11 cellular contexts compared by ENCODE assay signal in the genomic region with DNA sequence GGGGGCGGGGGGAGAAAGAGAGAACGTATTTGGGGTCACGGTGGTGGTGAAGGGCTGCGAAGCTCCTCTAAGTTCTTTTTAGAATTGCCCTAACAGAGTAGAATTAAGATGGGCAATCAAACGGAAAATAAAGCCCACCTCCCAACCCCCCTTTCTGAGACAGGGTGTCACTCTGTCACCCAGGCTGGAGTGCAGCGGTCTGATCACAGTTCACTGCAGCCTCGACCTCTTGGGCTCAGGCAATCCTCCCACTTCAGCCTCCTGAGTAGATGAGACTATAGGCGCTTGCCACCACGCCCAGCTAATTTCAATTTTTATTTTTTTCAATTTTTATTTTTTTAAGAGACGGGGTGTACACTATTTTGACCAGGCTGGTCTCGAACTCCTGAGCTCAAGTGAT. TPM values are rescaled to one million over a fixed set of nuclear protein-coding genes. Genes with fewer than 3 reads are reported as not detected.
DNase-seq lines count a peak whose midpoint lies in the region; ATAC-seq, FAIRE-seq and TF ChIP-seq lines count a peak whose summit lies in the region.
"Had no signal": no experiment of that assay in that cellular context is flagged by ENCODE, and none has a peak within 500 bp of the region (broad histone marks: within the 10 kb centered on the region; RNA-seq: fewer than 3 reads in every experiment).

No MANE protein-coding gene starts in this region.

- H3K4me3 ChIP-seq in SK-N-SH (ENCODE audit: low read depth in 2 of 2, low read length in 1 of 2) (peak overlapping the region; percentile 53 to 66; a peak in 2 of 4 replicates), dorsolateral prefrontal cortex (peak overlapping the region in 25 of 59 donors; percentile 56 to 90 (median 79)), mucosa of rectum (ENCODE audit: low read length in 2 of 2) (peak overlapping the region; percentile 72 to 80), tibial artery (peak overlapping the region; percentile 86 to 99), pancreas (no peak overlapping the region)

- H3K27ac ChIP-seq in SK-N-SH (ENCODE audit: low read depth in 2 of 2, low read length in 1 of 2): peak overlapping the region; percentile 70 to 94; a peak in 3 of 4 replicates
- H3K27ac ChIP-seq in dorsolateral prefrontal cortex: peak overlapping the region in 38 of 59 donors; percentile 8 to 93 (median 80)
- H3K27ac ChIP-seq in mucosa of rectum (ENCODE audit: low read depth in 2 of 2, low read length in 2 of 2): peak overlapping the region; percentile 58 to 89
- H3K27ac ChIP-seq in tibial artery: peak overlapping the region; percentile 98 to 100
- H3K27ac ChIP-seq in pancreas: no peak overlapping the region
- H3K27ac ChIP-seq: 22Rv1 had no signal

- ATAC-seq in SK-N-SH treated with all-trans-retinoic acid at 6 μM for 48 hours: no peak
- ATAC-seq in pancreas: no peak
- no peak for ATAC-seq in GM19467 (IDR thresholded peaks at IDR 0.05; ENCODE audit: unreplicated experiment)

- H3K9me3 ChIP-seq in SK-N-SH (no peaks in the 10 kb centered on the region), mucosa of rectum (ENCODE audit: control insufficient read depth in 2 of 2, low read length in 2 of 2) (no peaks in the 10 kb centered on the region), tibial artery (no peaks in the 10 kb centered on the region), pancreas (no peaks in the 10 kb centered on the region)
- H3K9me3 ChIP-seq: right lobe of liver had no signal

- H3K27me3 ChIP-seq in SK-N-SH (ENCODE audit: insufficient read depth) (no peaks in the 10 kb centered on the region), dorsolateral prefrontal cortex (peaks cover 0 to 26% (median 5%) of the 10 kb centered on the region in 45 donors), mucosa of rectum (ENCODE audit: control insufficient read depth in 2 of 2, insufficient read depth in 2 of 2, low read length in 2 of 2) (peaks cover 3 to 9% of the 10 kb centered on the region in 2 donors), tibial artery (no peaks in the 10 kb centered on the region), pancreas (no peaks in the 10 kb centered on the region)
- H3K27me3 ChIP-seq: right lobe of liver had no signal

- intact Hi-C loops in dorsolateral prefrontal cortex (cut with DNase I) (loop anchor here (5.0 kb wide), 2 partner anchors 34 to 99 kb away; partner anchors contain the start of gene ATP6V0A1 (in 1 of the 2)), tibial artery (cut with DNase I; ENCODE audit: low total_unique reads) (loop anchor here (5.0 kb wide), 1 partner anchor 99 kb away; no protein-coding TSS in a partner anchor), pancreas (cut with DNase I) (loop anchor here in 1 of 3 donors (5.0 kb wide), 1 partner anchor 94 kb away; no protein-coding TSS in a partner anchor)
- intact Hi-C loops in activated T-helper 1 cell treated with anti-CD3 and anti-CD28 coated beads, Interleukin-12 subunit alpha, Interleukin-12 subunit beta, Interleukin-2, Interleukin-4 antibody, amounts not matched to agents 30 ng/mL and 10 ng/mL and 1 ng/mL, durations not matched to agents 14 hours and 24 hours and 36 hours (cut with micrococcal nuclease): no loop called here

- no peak overlapping the region for H3K4me3 Mint-ChIP-seq in activated T-helper 1 cell treated with anti-CD3 and anti-CD28 coated beads, Interleukin-12 subunit alpha, Interleukin-12 subunit beta, Interleukin-2, Interleukin-4 antibody, amounts not matched to agents 30 ng/mL and 10 ng/mL and 1 ng/mL, durations not matched to agents 14 hours and 24 hours and 36 hours

- TF ChIP-seq CTCF in SK-N-SH (IDR thresholded peaks at IDR 0.05) (no peak), dorsolateral prefrontal cortex (IDR thresholded peaks at IDR 0.05 in 54 of 56, conservative IDR thresholded peaks at IDR 0.05 in 2 of 56; ENCODE audit: low read depth in 1 of 56, partially characterized antibody in 56 of 56) (no peak), tibial artery (IDR thresholded peaks at IDR 0.05) (no peak), pancreas (IDR thresholded peaks at IDR 0.05) (no peak)

- CTCF ChIA-PET in SK-N-SH (lab: Yijun Ruan, JAX): interaction anchor here (0.7 to 3.1 kb wide), 14 partner anchors 12 to 1520 kb away, joined by 3 to 15 read pairs (median 4); no protein-coding TSS in a partner anchor

- peak overlapping the region; percentile 83; the same call in 1 of the 2 replicates for H2AFZ ChIP-seq in SK-N-SH (ENCODE audit: low read depth)

- DNase-seq in SK-N-SH (no peak), dorsolateral prefrontal cortex (no peak), tibial artery (no peak), pancreas (no peak)
- no peak for DNase-seq in activated T-helper 1 cell treated with anti-CD3 and anti-CD28 coated beads, Interleukin-12 subunit alpha, Interleukin-12 subunit beta, Interleukin-2, Interleukin-4 antibody, amounts not matched to agents 30 ng/mL and 10 ng/mL and 1 ng/mL, durations not matched to agents 14 hours and 24 hours and 36 hours (ENCODE audit: low spot score)
- DNase-seq: stimulated activated naive CD8-positive, alpha-beta T cell treated with anti-CD3 and anti-CD28 coated beads, Interleukin-15, amount 100 ng/mL, for 72 hours had no signal

- H3K9ac ChIP-seq in SK-N-SH (peak overlapping the region; percentile 100), mucosa of rectum (ENCODE audit: low read depth in 1 of 2, low read length in 2 of 2) (no peak overlapping the region)

- H3K9me2 ChIP-seq in SK-N-SH: no peaks in the 10 kb centered on the region

- H3K79me2 ChIP-seq in SK-N-SH (ENCODE audit: insufficient read depth): peaks cover 53% of the 10 kb centered on the region

- H3K4me1 ChIP-seq in SK-N-SH (ENCODE audit: control insufficient read depth in 1 of 2, insufficient read depth in 2 of 2, low read depth in 1 of 2, low read length in 1 of 2) (peaks cover 4 to 10% of the 10 kb centered on the region in 2 experiments; a peak in 2 of 4 replicates), mucosa of rectum (ENCODE audit: control insufficient read depth in 2 of 2, insufficient read depth in 2 of 2, low read length in 2 of 2) (peaks cover 11% of the 10 kb centered on the region in 2 donors), tibial artery (peaks cover 0 to 55% (median 35%) of the 10 kb centered on the region in 4 donors), pancreas (no peaks in the 10 kb centered on the region)

- H3K4me1 Mint-ChIP-seq in activated T-helper 1 cell treated with anti-CD3 and anti-CD28 coated beads, Interleukin-12 subunit alpha, Interleukin-12 subunit beta, Interleukin-2, Interleukin-4 antibody, amounts not matched to agents 30 ng/mL and 10 ng/mL and 1 ng/mL, durations not matched to agents 14 hours and 24 hours and 36 hours (ENCODE audit: low read depth): peaks cover 18% of the 10 kb centered on the region

- peak overlapping the region; percentile 78 for H3K4me2 ChIP-seq in SK-N-SH

- H4K20me1 ChIP-seq in SK-N-SH (ENCODE audit: insufficient read depth): peaks cover 34% of the 10 kb centered on the region

- peaks cover 3% of the 10 kb centered on the region for H3K36me3 Mint-ChIP-seq in activated T-helper 1 cell treated with anti-CD3 and anti-CD28 coated beads, Interleukin-12 subunit alpha, Interleukin-12 subunit beta, Interleukin-2, Interleukin-4 antibody, amounts not matched to agents 30 ng/mL and 10 ng/mL and 1 ng/mL, durations not matched to agents 14 hours and 24 hours and 36 hours (ENCODE audit: low read depth)

- peaks cover 0 to 16% of the 10 kb centered on the region in 2 experiments for H3K36me3 ChIP-seq in SK-N-SH (replicated peaks in 1 of 2; ENCODE audit: control insufficient read depth in 1 of 2, insufficient read depth in 2 of 2, low read length in 1 of 2)
- no peaks in the 10 kb centered on the region for H3K36me3 ChIP-seq in mucosa of rectum (ENCODE audit: control insufficient read depth in 2 of 2, insufficient read depth in 2 of 2, low read length in 2 of 2)
- no peaks in the 10 kb centered on the region for H3K36me3 ChIP-seq in tibial artery
- H3K36me3 ChIP-seq in pancreas: no peaks in the 10 kb centered on the region
- H3K36me3 ChIP-seq: right lobe of liver had no signal

- H3K27ac Mint-ChIP-seq in activated T-helper 1 cell treated with anti-CD3 and anti-CD28 coated beads, Interleukin-12 subunit alpha, Interleukin-12 subunit beta, Interleukin-2, Interleukin-4 antibody, amounts not matched to agents 30 ng/mL and 10 ng/mL and 1 ng/mL, durations not matched to agents 14 hours and 24 hours and 36 hours: no peak overlapping the region
- H3K27ac Mint-ChIP-seq: stimulated activated naive CD8-positive, alpha-beta T cell treated with anti-CD3 and anti-CD28 coated beads, Interleukin-15, amount 100 ng/mL, for 72 hours had no signal

- no peak for FAIRE-seq in pancreas (lab: Jason Lieb, UNC)

- TF ChIP-seq RAD21 in SK-N-SH (IDR thresholded peaks at IDR 0.05; ENCODE audit: low read length): no peak

- WGBS in SK-N-SH (ENCODE audit: low lambda C conversion rate): 78% methylated on average over 11 of the region's 11 CpGs
- WGBS in pancreas, 2 donors: 80 to 81% methylated on average over 11 of the region's 11 CpGs

- H3F3A ChIP-seq in SK-N-SH (replicated peaks; ENCODE audit: insufficient read depth): peaks cover 47% of the 10 kb centered on the region

- H3K27me3 Mint-ChIP-seq in activated T-helper 1 cell treated with anti-CD3 and anti-CD28 coated beads, Interleukin-12 subunit alpha, Interleukin-12 subunit beta, Interleukin-2, Interleukin-4 antibody, amounts not matched to agents 30 ng/mL and 10 ng/mL and 1 ng/mL, durations not matched to agents 14 hours and 24 hours and 36 hours (ENCODE audit: insufficient read depth): peaks cover 63% of the 10 kb centered on the region

- no peak for TF ChIP-seq EP300 in SK-N-SH (IDR thresholded peaks at IDR 0.05; ENCODE audit: borderline replicate concordance in 1 of 2, low read depth in 1 of 2, low read length in 1 of 2)

- H3K9me3 Mint-ChIP-seq in activated T-helper 1 cell treated with anti-CD3 and anti-CD28 coated beads, Interleukin-12 subunit alpha, Interleukin-12 subunit beta, Interleukin-2, Interleukin-4 antibody, amounts not matched to agents 30 ng/mL and 10 ng/mL and 1 ng/mL, durations not matched to agents 14 hours and 24 hours and 36 hours: no peaks in the 10 kb centered on the region
- H3K9me3 Mint-ChIP-seq: stimulated activated naive CD8-positive, alpha-beta T cell treated with anti-CD3 and anti-CD28 coated beads, Interleukin-15, amount 100 ng/mL, for 72 hours had no signal

- POLR2A ChIA-PET in SK-N-SH (lab: Yijun Ruan, JAX): no interaction called here

RNA-seq across cellular contexts. Expression of gene CAVIN1, which starts 0.7 kb away (rescaled TPM):
- polyA plus RNA-seq in SK-N-SH (2012; rRNA removed) (264 and 290 TPM in 2 replicates), pancreas (10 to 100 TPM; 25.2 to 32.9 TPM)
- polyA plus RNA-seq in SK-N-SH (2012; cell fraction: cytosol; rRNA removed): 172 and 212 TPM in 2 replicates
- 169 and 174 TPM in 2 replicates for polyA plus RNA-seq in SK-N-SH (2012; cell fraction: nucleus; rRNA removed)
- total RNA-seq in dorsolateral prefrontal cortex (10 to 100 TPM; 11.5 to 70.8 (median 30.0) TPM), pancreas (10 to 100 TPM; 11.5 to 42.6 (median 19.6) TPM)
- total RNA-seq in activated T-helper 1 cell treated with anti-CD3 and anti-CD28 coated beads, Interleukin-12 subunit alpha, Interleukin-12 subunit beta, Interleukin-2, Interleukin-4 antibody, amounts not matched to agents 30 ng/mL and 10 ng/mL and 1 ng/mL, durations not matched to agents 14 hours and 24 hours and 36 hours: 0.91 and 0.96 TPM in 2 replicates

RNA-seq across cellular contexts. Expression of gene ATP6V0A1, which starts 34.9 kb away (rescaled TPM):
- polyA plus RNA-seq in SK-N-SH (2012; rRNA removed) (31.7 and 37.1 TPM in 2 replicates), pancreas (10 to 100 TPM; 37.2 to 55.9 TPM)
- 19.4 and 24.0 TPM in 2 replicates for polyA plus RNA-seq in SK-N-SH (2012; cell fraction: cytosol; rRNA removed)
- polyA plus RNA-seq in SK-N-SH (2012; cell fraction: nucleus; rRNA removed): 161 and 199 TPM in 2 replicates
- total RNA-seq in dorsolateral prefrontal cortex (100 to 1,000 TPM; 253 to 459 (median 379) TPM), pancreas (10 to 100 TPM; 22.8 to 51.3 (median 28.6) TPM)
- 23.2 and 27.1 TPM in 2 replicates for total RNA-seq in activated T-helper 1 cell treated with anti-CD3 and anti-CD28 coated beads, Interleukin-12 subunit alpha, Interleukin-12 subunit beta, Interleukin-2, Interleukin-4 antibody, amounts not matched to agents 30 ng/mL and 10 ng/mL and 1 ng/mL, durations not matched to agents 14 hours and 24 hours and 36 hours

RNA-seq across cellular contexts. Expression of gene STAT3, which starts 35.5 kb away (rescaled TPM):
- polyA plus RNA-seq in SK-N-SH (2012; rRNA removed) (35.7 and 38.7 TPM in 2 replicates), pancreas (10 to 100 TPM; 37.9 to 42.9 TPM)
- 25.5 and 29.1 TPM in 2 replicates for polyA plus RNA-seq in SK-N-SH (2012; cell fraction: cytosol; rRNA removed)
- polyA plus RNA-seq in SK-N-SH (2012; cell fraction: nucleus; rRNA removed): 90.7 and 99.3 TPM in 2 replicates
- total RNA-seq in dorsolateral prefrontal cortex (100 to 1,000 TPM in 55 of 120 experiments, 10 to 100 TPM in 65; 57.7 to 203 (median 98.0) TPM), pancreas (100 to 1,000 TPM in 2 of 6 donors, 10 to 100 TPM in 4; 63.3 to 127 (median 78.6) TPM)
- total RNA-seq in activated T-helper 1 cell treated with anti-CD3 and anti-CD28 coated beads, Interleukin-12 subunit alpha, Interleukin-12 subunit beta, Interleukin-2, Interleukin-4 antibody, amounts not matched to agents 30 ng/mL and 10 ng/mL and 1 ng/mL, durations not matched to agents 14 hours and 24 hours and 36 hours: 240 and 241 TPM in 2 replicates

Comparison
In these comparisons a context has a peak if more than half of its experiments do, and no peak if none do; other contexts are left out.
1. H3K27ac ChIP-seq: peak in SK-N-SH (2 of 2), dorsolateral prefrontal cortex (38 of 59), mucosa of rectum (2 of 2) and tibial artery (2 of 2); none in pancreas (0 of 4).
2. H3K4me3 ChIP-seq: peak in SK-N-SH (2 of 2), mucosa of rectum (2 of 2) and tibial artery (2 of 2); none in pancreas (0 of 4).